ENCODE assay signal across 16 cellular contexts in genomic region chr14:63652406-63652805, GRCh38. TPM values are rescaled to one million over a fixed set of nuclear protein-coding genes. Genes with fewer than 3 reads are reported as not detected.
DNase-seq lines count a peak whose midpoint lies in the region; ATAC-seq lines count a peak whose summit lies in the region.
"Had no signal": no experiment of that assay in that cellular context is flagged by ENCODE, and none has a peak within 500 bp of the region (broad histone marks: within the 10 kb centered on the region; RNA-seq: fewer than 3 reads in every experiment).

No MANE protein-coding gene starts in this region.

- H4K20me1 ChIP-seq in GM23248 (ENCODE audit: insufficient read depth) = no peaks in the 10 kb centered on the region
- H4K20me1 ChIP-seq: BLaER1 had no signal

- H3K9me3 ChIP-seq in GM23248 (ENCODE audit: low read depth) = no peaks in the 10 kb centered on the region
- H3K9me3 ChIP-seq: BLaER1, Caco-2 had no signal

- peaks cover 19% of the 10 kb centered on the region for H3K4me1 Mint-ChIP-seq in activated CD4-positive, alpha-beta T cell treated with anti-CD3 and anti-CD28 coated beads, Interleukin-2, amount 10 ng/mL, durations not matched to agents 24 days and 14 days
- H3K4me1 Mint-ChIP-seq in activated T-helper 2 cell treated with anti-CD3 and anti-CD28 coated beads, Interferon-gamma antibody, Interleukin-2, Interleukin-4, amounts not matched to agents 10 μg/mL and 5 μg/mL and 100 μg/mL, durations not matched to agents 14 hours and 24 hours and 36 hours (ENCODE audit: low read depth) = peaks cover 23% of the 10 kb centered on the region
- H3K4me1 Mint-ChIP-seq in stimulated activated effector memory CD8-positive, alpha-beta T cell treated with anti-CD3 and anti-CD28 coated beads, Interleukin-12 subunit alpha, Interleukin-12 subunit beta, amount 100 ng/mL, for 72 hours = peaks cover 22% of the 10 kb centered on the region

- peak; percentile 84 for ATAC-seq in stimulated activated effector memory CD8-positive, alpha-beta T cell treated with anti-CD3 and anti-CD28 coated beads, Interleukin-12 subunit alpha, Interleukin-12 subunit beta, amount 100 ng/mL, for 72 hours

- no peak overlapping the region for H2AFZ ChIP-seq in GM23248
- H2AFZ ChIP-seq: PC-9 had no signal

- intact Hi-C loops in activated CD4-positive, alpha-beta T cell treated with anti-CD3 and anti-CD28 coated beads, Interleukin-2, amount 10 ng/mL, durations not matched to agents 24 days and 14 days (cut with micrococcal nuclease) = no loop called here
- intact Hi-C loops in activated T-helper 2 cell treated with anti-CD3 and anti-CD28 coated beads, Interferon-gamma antibody, Interleukin-2, Interleukin-4, amounts not matched to agents 10 μg/mL and 5 μg/mL and 100 μg/mL, durations not matched to agents 14 hours and 24 hours and 36 hours (cut with micrococcal nuclease) = no loop called here

- no peak overlapping the region for H3K9ac ChIP-seq in GM23248
- H3K9ac ChIP-seq: BLaER1 had no signal

- WGBS in GM23248 (ENCODE audit: low coverage in 1 of 2, low lambda C conversion rate in 2 of 2, missing lambda C conversion rate in 2 of 2), 2 experiments = 89 to 98% methylated on average over 3 of the region's 3 CpGs

- H3K4me2 ChIP-seq in GM23248 (ENCODE audit: unreplicated experiment) = no peak overlapping the region
- H3K4me2 ChIP-seq: BLaER1, PC-9 had no signal

- no peaks in the 10 kb centered on the region for H3K9me2 ChIP-seq in GM23248 (ENCODE audit: insufficient read depth)

- no peak overlapping the region for H3K27ac ChIP-seq in GM23248
- H3K27ac ChIP-seq: BLaER1, PC-9 had no signal

- H3K36me3 Mint-ChIP-seq in activated CD4-positive, alpha-beta T cell treated with anti-CD3 and anti-CD28 coated beads, Interleukin-2, amount 10 ng/mL, durations not matched to agents 24 days and 14 days (ENCODE audit: low read depth) = peaks cover 11% of the 10 kb centered on the region
- peaks cover 22% of the 10 kb centered on the region for H3K36me3 Mint-ChIP-seq in activated T-helper 2 cell treated with anti-CD3 and anti-CD28 coated beads, Interferon-gamma antibody, Interleukin-2, Interleukin-4, amounts not matched to agents 10 μg/mL and 5 μg/mL and 100 μg/mL, durations not matched to agents 14 hours and 24 hours and 36 hours (ENCODE audit: low read depth)
- H3K36me3 Mint-ChIP-seq in stimulated activated effector memory CD8-positive, alpha-beta T cell treated with anti-CD3 and anti-CD28 coated beads, Interleukin-12 subunit alpha, Interleukin-12 subunit beta, amount 100 ng/mL, for 72 hours = peaks cover 6% of the 10 kb centered on the region

- no peaks in the 10 kb centered on the region for H3K27me3 Mint-ChIP-seq in activated CD4-positive, alpha-beta T cell treated with anti-CD3 and anti-CD28 coated beads, Interleukin-2, amount 10 ng/mL, durations not matched to agents 24 days and 14 days
- no peaks in the 10 kb centered on the region for H3K27me3 Mint-ChIP-seq in activated T-helper 2 cell treated with anti-CD3 and anti-CD28 coated beads, Interferon-gamma antibody, Interleukin-2, Interleukin-4, amounts not matched to agents 10 μg/mL and 5 μg/mL and 100 μg/mL, durations not matched to agents 14 hours and 24 hours and 36 hours (ENCODE audit: low read depth)

- H3K4me1 ChIP-seq in GM23248 (ENCODE audit: insufficient read depth) = peaks cover 12% of the 10 kb centered on the region; the same call in 1 of the 2 replicates

- H3K79me2 ChIP-seq in GM23248 (ENCODE audit: insufficient read depth) = no peaks in the 10 kb centered on the region

- H3K4me3 Mint-ChIP-seq in activated CD4-positive, alpha-beta T cell treated with anti-CD3 and anti-CD28 coated beads, Interleukin-2, amount 10 ng/mL, durations not matched to agents 24 days and 14 days = no peak overlapping the region
- no peak overlapping the region for H3K4me3 Mint-ChIP-seq in activated T-helper 2 cell treated with anti-CD3 and anti-CD28 coated beads, Interferon-gamma antibody, Interleukin-2, Interleukin-4, amounts not matched to agents 10 μg/mL and 5 μg/mL and 100 μg/mL, durations not matched to agents 14 hours and 24 hours and 36 hours (ENCODE audit: low read depth)
- no peak overlapping the region for H3K4me3 Mint-ChIP-seq in stimulated activated effector memory CD8-positive, alpha-beta T cell treated with anti-CD3 and anti-CD28 coated beads, Interleukin-12 subunit alpha, Interleukin-12 subunit beta, amount 100 ng/mL, for 72 hours

- H3K36me3 ChIP-seq in GM23248 (ENCODE audit: low read depth) = no peaks in the 10 kb centered on the region

- H3K4me3 ChIP-seq in GM23248 = no peak overlapping the region
- H3K4me3 ChIP-seq: BLaER1, PC-9 had no signal

- no peaks in the 10 kb centered on the region for H3K9me3 Mint-ChIP-seq in activated CD4-positive, alpha-beta T cell treated with anti-CD3 and anti-CD28 coated beads, Interleukin-2, amount 10 ng/mL, durations not matched to agents 24 days and 14 days
- H3K9me3 Mint-ChIP-seq in activated T-helper 2 cell treated with anti-CD3 and anti-CD28 coated beads, Interferon-gamma antibody, Interleukin-2, Interleukin-4, amounts not matched to agents 10 μg/mL and 5 μg/mL and 100 μg/mL, durations not matched to agents 14 hours and 24 hours and 36 hours = no peaks in the 10 kb centered on the region
- no peaks in the 10 kb centered on the region for H3K9me3 Mint-ChIP-seq in stimulated activated effector memory CD8-positive, alpha-beta T cell treated with anti-CD3 and anti-CD28 coated beads, Interleukin-12 subunit alpha, Interleukin-12 subunit beta, amount 100 ng/mL, for 72 hours

- in situ Hi-C loops in GM23248 (cut with MboI) = no loop called here

- H3K27me3 ChIP-seq in GM23248 (replicated peaks; ENCODE audit: insufficient read depth) = no peaks in the 10 kb centered on the region
- H3K27me3 ChIP-seq: BLaER1 had no signal

- DNase-seq in activated CD4-positive, alpha-beta T cell treated with anti-CD3 and anti-CD28 coated beads, Interleukin-2, amount 10 ng/mL, durations not matched to agents 24 days and 14 days = no peak
- DNase-seq in activated CD4-positive, alpha-beta T cell treated with anti-CD3 and anti-CD28 coated beads, Interleukin-2, amount 50 U/mL, for 48 hours = no peak
- peak; percentile 37 for DNase-seq in stimulated activated CD4-positive, alpha-beta T cell treated with anti-CD3 and anti-CD28 coated beads, Interleukin-1b, Interleukin-23, amount 100 ng/mL, for 48 hours
- no peak for DNase-seq in stimulated activated CD4-positive, alpha-beta T cell treated with anti-CD3 and anti-CD28 coated beads, Interleukin-2, amount 100 ng/mL, for 48 hours
- no peak for DNase-seq in activated T-helper 2 cell treated with anti-CD3 and anti-CD28 coated beads, Interferon-gamma antibody, Interleukin-2, Interleukin-4, amounts not matched to agents 10 μg/mL and 5 μg/mL and 100 μg/mL, durations not matched to agents 14 hours and 24 hours and 36 hours (ENCODE audit: low spot score)
- DNase-seq in stimulated activated effector memory CD8-positive, alpha-beta T cell treated with anti-CD3 and anti-CD28 coated beads, Interleukin-12 subunit alpha, Interleukin-12 subunit beta, amount 100 ng/mL, for 72 hours (ENCODE audit: low spot score in 2 of 2) = no peak
- no peak for DNase-seq in COLO829 (ENCODE audit: low spot score)
- DNase-seq in GM23248 = no peak
- DNase-seq: Caco-2, DMS153, NCI-H1048, NCI-H146, NCI-H2081 treated with DMSO at 0.1 percent for 48 hours, NCI-H510A treated with DMSO at 0.1 percent for 48 hours, PC-9 had no signal

- H3K27ac Mint-ChIP-seq in activated CD4-positive, alpha-beta T cell treated with anti-CD3 and anti-CD28 coated beads, Interleukin-2, amount 10 ng/mL, durations not matched to agents 24 days and 14 days = peak overlapping the region; percentile 60
- peak overlapping the region; percentile 17 for H3K27ac Mint-ChIP-seq in activated T-helper 2 cell treated with anti-CD3 and anti-CD28 coated beads, Interferon-gamma antibody, Interleukin-2, Interleukin-4, amounts not matched to agents 10 μg/mL and 5 μg/mL and 100 μg/mL, durations not matched to agents 14 hours and 24 hours and 36 hours
- H3K27ac Mint-ChIP-seq in stimulated activated effector memory CD8-positive, alpha-beta T cell treated with anti-CD3 and anti-CD28 coated beads, Interleukin-12 subunit alpha, Interleukin-12 subunit beta, amount 100 ng/mL, for 72 hours = peak overlapping the region; percentile 69

- no peaks in the 10 kb centered on the region for H3F3A ChIP-seq in GM23248 (ENCODE audit: insufficient read depth)

RNA-seq across cellular contexts. Expression of gene WDR89, which starts 10.7 kb away (rescaled TPM):
- 32.6 and 33.1 TPM in 2 replicates for total RNA-seq in activated CD4-positive, alpha-beta T cell treated with anti-CD3 and anti-CD28 coated beads, Interleukin-2, amount 10 ng/mL, durations not matched to agents 24 days and 14 days
- 25.5 and 25.9 TPM in 2 replicates for total RNA-seq in activated T-helper 2 cell treated with anti-CD3 and anti-CD28 coated beads, Interferon-gamma antibody, Interleukin-2, Interleukin-4, amounts not matched to agents 10 μg/mL and 5 μg/mL and 100 μg/mL, durations not matched to agents 14 hours and 24 hours and 36 hours
- 5.9 and 6.9 TPM in 2 replicates for total RNA-seq in GM23248 (2014; rRNA removed; shearing (Covaris generic))
- 7.0 and 8.5 TPM in 2 replicates for polyA plus RNA-seq in GM23248 (2016; fragmentation: Nextera tagmentation; extraction: Ambion mirVana)

Comparison
In these comparisons a context has a peak if more than half of its experiments do, and no peak if none do; other contexts are left out.
1. H3K27ac Mint-ChIP-seq: peak in every context shown above with its lines; median percentile 69 in stimulated activated effector memory CD8-positive, alpha-beta T cell treated with anti-CD3 and anti-CD28 coated beads, Interleukin-12 subunit alpha, Interleukin-12 subunit beta, amount 100 ng/mL, for 72 hours; 60 in activated CD4-positive, alpha-beta T cell treated with anti-CD3 and anti-CD28 coated beads, Interleukin-2, amount 10 ng/mL, durations not matched to agents 24 days and 14 days; 17 in activated T-helper 2 cell treated with anti-CD3 and anti-CD28 coated beads, Interferon-gamma antibody, Interleukin-2, Interleukin-4, amounts not matched to agents 10 μg/mL and 5 μg/mL and 100 μg/mL, durations not matched to agents 14 hours and 24 hours and 36 hours.